ENCODE assay signal across 2 cellular contexts in the genomic region with DNA sequence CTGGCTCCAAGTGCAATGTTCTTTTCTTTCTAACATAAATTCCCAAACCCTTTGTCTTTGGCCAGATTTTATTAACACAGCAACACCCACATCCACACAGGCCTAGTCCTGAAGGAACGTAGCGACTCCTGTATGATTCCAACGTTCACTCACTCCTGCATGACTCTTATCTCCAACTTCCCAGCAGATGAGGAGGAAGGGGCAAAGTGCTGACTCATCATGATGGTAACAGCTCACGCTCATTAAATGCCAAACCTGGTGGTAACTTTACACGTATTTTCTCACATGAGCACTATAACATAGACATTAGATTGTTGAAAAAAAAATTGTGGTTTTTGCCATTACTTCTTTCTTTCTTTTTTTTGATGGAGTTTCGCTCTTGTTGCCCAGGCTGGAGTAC.
A peak's percentile ranks its signal among the peaks of the same experiment; 100 is the strongest.
TF ChIP-seq lines count a peak whose summit lies in the region.

No MANE protein-coding gene starts in this region.

TF ChIP-seq in A549, 52 proteins besides CTCF, POLR2A, EP300 and RAD21:
- TF ChIP-seq MAX (IDR thresholded peaks at IDR 0.05) (no peak), NFE2L2 (conservative IDR thresholded peaks at IDR 0.05; ENCODE audit: low read length) (0 out of 2 replicates have a peak, but pooled peaks have one; percentile 20), MAFK (IDR thresholded peaks at IDR 0.05; ENCODE audit: partially characterized antibody) (peak; percentile 96)

TF ChIP-seq in IMR-90, 13 proteins besides CTCF, POLR2A, EP300 and RAD21:
- TF ChIP-seq MAFK (IDR thresholded peaks at IDR 0.05; ENCODE audit: low read depth, low read length) (peak; percentile 97), NFE2L2 (IDR thresholded peaks at IDR 0.05; ENCODE audit: low read depth, low read length) (peak; percentile 63), RCOR1 (IDR thresholded peaks at IDR 0.05; ENCODE audit: insufficient replicate concordance, low read length) (no peak)
